Comparison of ENCODE assay signal across 13 cellular contexts in the genomic region with DNA sequence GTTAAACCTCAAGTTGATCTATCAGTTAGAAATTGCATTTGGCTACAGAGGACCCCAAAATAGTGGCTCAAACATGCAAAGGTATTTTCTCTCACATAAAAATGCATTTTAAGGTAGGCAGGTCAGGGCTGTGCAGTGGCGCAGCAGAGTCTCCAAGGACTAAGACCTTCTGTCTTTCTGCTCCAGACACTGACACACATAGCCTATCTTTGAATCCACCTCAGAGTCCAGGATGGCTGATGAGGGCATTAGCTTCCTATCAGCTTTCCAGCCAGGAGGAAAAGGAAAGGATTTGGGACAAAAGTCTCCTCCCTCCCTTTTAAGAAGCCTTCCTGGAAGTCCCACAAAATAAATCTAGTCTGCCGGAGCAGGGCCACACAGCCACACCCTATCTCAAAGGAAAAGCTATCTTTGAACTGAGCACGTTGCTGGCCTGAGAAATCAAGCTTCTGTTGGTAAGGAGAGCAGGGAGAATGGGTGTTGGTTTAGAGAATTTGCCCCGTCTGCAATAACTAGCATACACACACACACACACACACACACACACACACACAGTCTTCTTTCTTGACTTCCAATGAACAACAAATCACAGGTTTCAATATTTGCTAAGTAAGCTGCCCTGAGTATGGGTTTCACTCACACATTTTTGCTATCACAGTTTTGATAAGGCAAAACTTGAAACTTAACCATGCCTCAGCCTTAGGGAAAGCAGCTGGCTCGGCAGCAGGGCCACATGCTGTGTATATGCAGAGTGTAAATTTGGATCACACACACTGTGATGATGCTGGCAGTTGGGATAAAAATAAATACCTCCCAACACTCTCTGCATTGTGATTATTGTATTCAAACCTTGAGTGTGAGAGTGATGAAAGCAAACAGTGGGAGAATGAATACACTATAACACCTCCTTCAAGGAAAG.
DNase-seq lines count a peak whose midpoint lies in the region; ATAC-seq and TF ChIP-seq lines count a peak whose summit lies in the region.
"Had no signal": no experiment of that assay in that cellular context is flagged by ENCODE, and none has a peak within 500 bp of the region (broad histone marks: within the 10 kb centered on the region; RNA-seq: fewer than 3 reads in every experiment).

No MANE protein-coding gene starts in this region.

- TF ChIP-seq POLR2A in thyroid gland (IDR thresholded peaks at IDR 0.05), result no peak

- H3K9me3 ChIP-seq in T-helper 17 cell (ENCODE audit: control insufficient read depth, low read length, poor library complexity, severe bottlenecking), result no peaks in the 10 kb centered on the region
- H3K9me3 ChIP-seq in iPS-20b (ENCODE audit: insufficient read depth, low read depth, low read length), result no peaks in the 10 kb centered on the region
- H3K9me3 ChIP-seq in thyroid gland, result no peaks in the 10 kb centered on the region
- H3K9me3 ChIP-seq in BE2C, result no peaks in the 10 kb centered on the region
- H3K9me3 ChIP-seq: tibial artery had no signal

- H3K27me3 Mint-ChIP-seq in T-helper 17 cell, result no peaks in the 10 kb centered on the region
- H3K27me3 Mint-ChIP-seq in natural killer cell treated with Interleukin-12 subunit alpha and Interleukin-12 subunit beta and Interleukin-15 and Interleukin-18, amount 100 ng/mL, for 72 hours, result peaks cover 6 to 37% of the 10 kb centered on the region in 2 donors

- peak overlapping the region; percentile 53 for H3K4me3 Mint-ChIP-seq in T-helper 17 cell
- no peak overlapping the region for H3K4me3 Mint-ChIP-seq in natural killer cell treated with Interleukin-12 subunit alpha and Interleukin-12 subunit beta and Interleukin-15 and Interleukin-18, amount 100 ng/mL, for 72 hours

- H3K4me3 ChIP-seq in iPS-20b (ENCODE audit: low read length), result 0 out of 2 replicates have a peak overlapping the region, but pooled peaks have one; percentile 2
- no peak overlapping the region for H3K4me3 ChIP-seq in thyroid gland (replicated peaks in 1 of 3)
- no peak overlapping the region for H3K4me3 ChIP-seq in BE2C (ENCODE audit: low read depth, low read length)
- H3K4me3 ChIP-seq: tibial artery had no signal

- H3K4me1 Mint-ChIP-seq in T-helper 17 cell, result peaks cover 62% of the 10 kb centered on the region
- H3K4me1 Mint-ChIP-seq in natural killer cell treated with Interleukin-12 subunit alpha and Interleukin-12 subunit beta and Interleukin-15 and Interleukin-18, amount 100 ng/mL, for 72 hours (ENCODE audit: low read depth in 2 of 2), result peaks cover 0 to 11% of the 10 kb centered on the region in 2 donors

- no peaks in the 10 kb centered on the region for H3K9me3 Mint-ChIP-seq in natural killer cell treated with Interleukin-12 subunit alpha and Interleukin-12 subunit beta and Interleukin-15 and Interleukin-18, amount 100 ng/mL, for 72 hours

- H3K27me3 ChIP-seq in iPS-20b (ENCODE audit: insufficient read depth, low read length), result no peaks in the 10 kb centered on the region
- no peaks in the 10 kb centered on the region for H3K27me3 ChIP-seq in thyroid gland
- H3K27me3 ChIP-seq in BE2C, result no peaks in the 10 kb centered on the region
- H3K27me3 ChIP-seq: tibial artery had no signal

- H3K36me3 ChIP-seq in iPS-20b (ENCODE audit: insufficient read depth, low read depth, low read length) (no peaks in the 10 kb centered on the region; the same call in 1 of the 2 replicates), thyroid gland (no peaks in the 10 kb centered on the region), BE2C (no peaks in the 10 kb centered on the region)
- H3K36me3 ChIP-seq: tibial artery had no signal

- peak overlapping the region; percentile 7; the same call in 1 of the 2 replicates for H3K9ac ChIP-seq in iPS-20b (ENCODE audit: low read depth, low read length)

- peak; percentile 37 for DNase-seq in stimulated activated CD4-positive, alpha-beta T cell treated with anti-CD3 and anti-CD28 coated beads, Interleukin-15, amount 100 ng/mL, for 24 hours
- DNase-seq in stimulated activated CD4-positive, alpha-beta T cell treated with anti-CD3 and anti-CD28 coated beads, Interleukin-2, amount 100 ng/mL, for 48 hours, result no peak
- DNase-seq in T-helper 17 cell, result no peak
- DNase-seq in thyroid gland, result peak; percentile 15 to 19
- DNase-seq in NCI-H1092 treated with DMSO at 0.1 percent for 48 hours (lab: John Stamatoyannopoulos, UW), result no peak
- no peak for DNase-seq in BE2C
- no peak for DNase-seq in natural killer cell treated with Interleukin-12 subunit alpha and Interleukin-12 subunit beta and Interleukin-15 and Interleukin-18, amount 100 ng/mL, for 72 hours (ENCODE audit: low spot score)
- DNase-seq: activated CD8-positive, alpha-beta memory T cell treated with anti-CD3 and anti-CD28 coated beads, Interleukin-2, amount 50 U/mL, for 4 hours; erythroblast; tibial artery had no signal

- intact Hi-C loops in thyroid gland (cut with DNase I), result no loop called here

- H3K36me3 Mint-ChIP-seq in T-helper 17 cell (ENCODE audit: low read depth), result peaks cover 2% of the 10 kb centered on the region
- no peaks in the 10 kb centered on the region for H3K36me3 Mint-ChIP-seq in natural killer cell treated with Interleukin-12 subunit alpha and Interleukin-12 subunit beta and Interleukin-15 and Interleukin-18, amount 100 ng/mL, for 72 hours

- peak overlapping the region; percentile 60 for H3K27ac Mint-ChIP-seq in T-helper 17 cell
- no peak overlapping the region for H3K27ac Mint-ChIP-seq in natural killer cell treated with Interleukin-12 subunit alpha and Interleukin-12 subunit beta and Interleukin-15 and Interleukin-18, amount 100 ng/mL, for 72 hours

- H3K4me1 ChIP-seq in iPS-20b (ENCODE audit: insufficient read depth, low read length) (peaks cover 22% of the 10 kb centered on the region), thyroid gland (peaks cover 17 to 21% of the 10 kb centered on the region in 2 donors), BE2C (no peaks in the 10 kb centered on the region; the same call in none of the 2 replicates)
- H3K4me1 ChIP-seq: tibial artery had no signal

- TF ChIP-seq CTCF in thyroid gland (IDR thresholded peaks at IDR 0.05), result no peak
- no peak for TF ChIP-seq CTCF in BE2C (IDR thresholded peaks at IDR 0.05; ENCODE audit: low read depth, low read length)

- ATAC-seq in T-helper 17 cell, result peak; percentile 32
- ATAC-seq in natural killer cell treated with Interleukin-12 subunit alpha and Interleukin-12 subunit beta and Interleukin-15 and Interleukin-18, amount 100 ng/mL, for 72 hours, result no peak
- ATAC-seq: HCT116 had no signal

- H3K27ac ChIP-seq in iPS-20b (ENCODE audit: low read length) (no peak overlapping the region), thyroid gland (peak overlapping the region; percentile 51 to 68 (median 59))
- H3K27ac ChIP-seq: C4-2B, tibial artery had no signal

- 29 to 34% methylated on average over 4 to 5 of the region's 5 CpGs for WGBS in thyroid gland, 2 donors

Comparison
In these comparisons a context has a peak if more than half of its experiments do, and no peak if none do; other contexts are left out.
1. DNase-seq: peak in stimulated activated CD4-positive, alpha-beta T cell treated with anti-CD3 and anti-CD28 coated beads, Interleukin-15, amount 100 ng/mL, for 24 hours (single experiment) and thyroid gland (2 of 2); none in stimulated activated CD4-positive, alpha-beta T cell treated with anti-CD3 and anti-CD28 coated beads, Interleukin-2, amount 100 ng/mL, for 48 hours (0 of 2), T-helper 17 cell (0 of 3), NCI-H1092 treated with DMSO at 0.1 percent for 48 hours (single experiment), BE2C (single experiment) and natural killer cell treated with Interleukin-12 subunit alpha and Interleukin-12 subunit beta and Interleukin-15 and Interleukin-18, amount 100 ng/mL, for 72 hours (single experiment).